ENCODE assay signal across 2 cellular contexts in the genomic region with DNA sequence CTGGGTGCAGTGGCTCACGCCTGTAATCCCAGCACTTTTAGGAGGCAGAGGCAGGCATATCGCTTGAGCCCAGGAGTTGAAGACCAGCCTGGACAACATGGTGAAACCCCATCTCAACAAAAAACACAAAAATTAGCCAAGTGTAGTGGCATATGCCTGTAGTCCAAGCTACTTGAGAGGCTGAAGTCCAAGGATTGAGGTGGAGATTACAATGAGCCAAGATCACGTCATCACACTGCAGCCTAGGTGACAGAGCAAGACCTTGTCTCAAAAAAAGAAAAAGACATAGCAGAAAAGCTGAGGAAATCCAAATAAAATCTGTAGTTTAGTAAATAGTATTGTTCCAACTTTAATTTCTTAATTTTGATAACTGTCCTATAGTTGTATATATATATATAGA.
TF ChIP-seq lines count a peak whose summit lies in the region.

No MANE protein-coding gene starts in this region.

TF ChIP-seq in HepG2, 621 proteins besides CTCF, POLR2A, EP300 and RAD21:
- no peak for TF ChIP-seq ZNF225 (CRISPR knock-in tag; IDR thresholded peaks at IDR 0.05)
- no peak for TF ChIP-seq ZNF570 (CRISPR knock-in tag; IDR thresholded peaks at IDR 0.05; ENCODE audit: borderline replicate concordance)
- no peak for TF ChIP-seq U2AF1 (optimal IDR thresholded peaks at IDR 0.05; ENCODE audit: low read depth, low read length)
- no peak for TF ChIP-seq ZNF382 (CRISPR knock-in tag; IDR thresholded peaks at IDR 0.05; ENCODE audit: borderline replicate concordance)
- TF ChIP-seq, protein P1, sequence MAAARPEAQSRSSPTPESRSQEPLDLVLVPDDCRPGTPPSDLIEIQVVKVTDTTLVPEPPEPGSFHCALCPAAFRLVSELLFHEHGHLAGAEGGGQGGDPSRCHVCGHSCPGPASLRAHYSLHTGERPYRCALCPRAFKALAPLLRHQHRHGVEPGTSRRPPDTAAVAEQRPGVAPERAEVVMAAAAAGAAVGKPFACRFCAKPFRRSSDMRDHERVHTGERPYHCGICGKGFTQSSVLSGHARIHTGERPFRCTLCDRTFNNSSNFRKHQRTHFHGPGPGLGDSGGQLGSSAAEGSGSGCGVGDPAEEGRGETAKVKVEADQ (CRISPR knock-in tag; IDR thresholded peaks at IDR 0.05; ENCODE audit: borderline replicate concordance), result no peak
- TF ChIP-seq, protein P2, sequence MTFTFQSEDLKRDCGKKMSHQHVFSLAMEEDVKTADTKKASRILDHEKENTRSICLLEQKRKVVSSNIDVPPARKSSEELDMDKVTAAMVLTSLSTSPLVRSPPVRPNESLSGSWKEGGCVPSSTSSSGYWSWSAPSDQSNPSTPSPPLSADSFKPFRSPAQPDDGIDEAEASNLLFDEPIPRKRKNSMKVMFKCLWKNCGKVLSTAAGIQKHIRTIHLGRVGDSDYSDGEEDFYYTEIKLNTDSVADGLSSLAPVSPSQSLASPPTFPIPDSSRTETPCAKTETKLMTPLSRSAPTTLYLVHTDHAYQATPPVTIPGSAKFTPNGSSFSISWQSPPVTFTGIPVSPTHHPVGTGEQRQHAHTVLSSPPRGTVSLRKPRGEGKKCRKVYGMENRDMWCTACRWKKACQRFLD (CRISPR knock-in tag; IDR thresholded peaks at IDR 0.05; ENCODE audit: borderline replicate concordance), result no peak
- no peak for TF ChIP-seq BRD4 (CRISPR knock-in tag; IDR thresholded peaks at IDR 0.05)
- TF ChIP-seq, protein P3, sequence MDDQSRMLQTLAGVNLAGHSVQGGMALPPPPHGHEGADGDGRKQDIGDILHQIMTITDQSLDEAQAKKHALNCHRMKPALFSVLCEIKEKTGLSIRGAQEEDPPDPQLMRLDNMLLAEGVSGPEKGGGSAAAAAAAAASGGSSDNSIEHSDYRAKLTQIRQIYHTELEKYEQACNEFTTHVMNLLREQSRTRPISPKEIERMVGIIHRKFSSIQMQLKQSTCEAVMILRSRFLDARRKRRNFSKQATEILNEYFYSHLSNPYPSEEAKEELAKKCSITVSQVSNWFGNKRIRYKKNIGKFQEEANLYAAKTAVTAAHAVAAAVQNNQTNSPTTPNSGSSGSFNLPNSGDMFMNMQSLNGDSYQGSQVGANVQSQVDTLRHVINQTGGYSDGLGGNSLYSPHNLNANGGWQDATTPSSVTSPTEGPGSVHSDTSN (CRISPR knock-in tag; IDR thresholded peaks at IDR 0.05; ENCODE audit: borderline replicate concordance), result no peak
- no peak for TF ChIP-seq PHB2 (IDR thresholded peaks at IDR 0.05; ENCODE audit: partially characterized antibody)
- TF ChIP-seq GLI4 (CRISPR knock-in tag; IDR thresholded peaks at IDR 0.05; ENCODE audit: borderline replicate concordance), result no peak
- TF ChIP-seq, protein P4, sequence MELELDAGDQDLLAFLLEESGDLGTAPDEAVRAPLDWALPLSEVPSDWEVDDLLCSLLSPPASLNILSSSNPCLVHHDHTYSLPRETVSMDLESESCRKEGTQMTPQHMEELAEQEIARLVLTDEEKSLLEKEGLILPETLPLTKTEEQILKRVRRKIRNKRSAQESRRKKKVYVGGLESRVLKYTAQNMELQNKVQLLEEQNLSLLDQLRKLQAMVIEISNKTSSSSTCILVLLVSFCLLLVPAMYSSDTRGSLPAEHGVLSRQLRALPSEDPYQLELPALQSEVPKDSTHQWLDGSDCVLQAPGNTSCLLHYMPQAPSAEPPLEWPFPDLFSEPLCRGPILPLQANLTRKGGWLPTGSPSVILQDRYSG (CRISPR knock-in tag; IDR thresholded peaks at IDR 0.05), result no peak
- TF ChIP-seq RBM39 (IDR thresholded peaks at IDR 0.05; ENCODE audit: low read depth, low read length, poor library complexity, severe bottlenecking), result no peak
- TF ChIP-seq, protein P5, sequence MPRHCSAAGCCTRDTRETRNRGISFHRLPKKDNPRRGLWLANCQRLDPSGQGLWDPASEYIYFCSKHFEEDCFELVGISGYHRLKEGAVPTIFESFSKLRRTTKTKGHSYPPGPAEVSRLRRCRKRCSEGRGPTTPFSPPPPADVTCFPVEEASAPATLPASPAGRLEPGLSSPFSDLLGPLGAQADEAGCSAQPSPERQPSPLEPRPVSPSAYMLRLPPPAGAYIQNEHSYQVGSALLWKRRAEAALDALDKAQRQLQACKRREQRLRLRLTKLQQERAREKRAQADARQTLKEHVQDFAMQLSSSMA (CRISPR knock-in tag; IDR thresholded peaks at IDR 0.05), result no peak
- TF ChIP-seq ESRRA (CRISPR knock-in tag; IDR thresholded peaks at IDR 0.05; ENCODE audit: low read depth), result no peak

TF ChIP-seq in K562, 482 proteins besides CTCF, POLR2A, EP300 and RAD21:
- no peak for TF ChIP-seq BRF1 (IDR thresholded peaks at IDR 0.05; ENCODE audit: borderline replicate concordance, extremely low read depth, insufficient read length)
